17 cellular contexts compared by ENCODE assay signal in the genomic region with DNA sequence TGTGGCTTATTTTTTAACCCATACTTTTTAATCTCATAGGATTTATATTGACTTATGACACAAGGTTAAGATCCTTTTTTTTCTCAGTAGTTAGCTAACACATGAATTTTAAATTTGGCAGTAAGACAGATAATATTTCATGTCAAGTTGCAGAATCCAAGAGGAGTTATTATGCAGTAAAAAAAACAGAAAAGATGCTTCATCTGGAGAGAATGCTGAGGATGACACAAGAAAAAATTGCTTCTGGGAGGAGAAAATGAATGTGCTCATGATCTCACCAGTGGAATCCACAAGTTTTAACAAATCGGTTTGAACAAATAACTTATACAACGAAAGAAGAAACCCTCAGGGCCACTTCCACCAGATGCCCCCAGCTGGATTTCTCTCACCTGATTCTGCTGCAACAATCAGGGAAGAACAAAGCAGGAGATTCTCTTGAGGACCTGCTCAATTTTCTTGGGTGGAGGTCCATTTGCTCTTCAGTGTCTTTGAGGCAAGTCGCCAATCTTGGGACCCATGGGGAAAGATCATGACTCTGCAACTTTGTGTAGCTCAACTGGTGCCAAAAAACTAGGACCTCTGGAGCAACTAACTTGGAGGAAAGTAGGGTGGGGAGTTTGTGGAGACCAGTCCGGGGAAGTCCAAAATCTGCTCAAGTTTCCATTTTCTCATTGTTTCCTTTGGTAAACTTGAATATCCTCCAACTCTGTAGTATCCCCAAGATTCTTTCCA. TPM values are rescaled to one million over a fixed set of nuclear protein-coding genes. Genes with fewer than 3 reads are reported as not detected.
A peak's percentile ranks its signal among the peaks of the same experiment; 100 is the strongest.
DNase-seq lines count a peak whose midpoint lies in the region; ATAC-seq, FAIRE-seq and TF ChIP-seq lines count a peak whose summit lies in the region.
"Had no signal": no experiment of that assay in that cellular context is flagged by ENCODE, and none has a peak within 500 bp of the region (broad histone marks: within the 10 kb centered on the region; RNA-seq: fewer than 3 reads in every experiment).

No MANE protein-coding gene starts in this region.

- intact Hi-C loops in endothelial cell of umbilical vein (cut with micrococcal nuclease) = no loop called here
- intact Hi-C loops in activated CD4-positive, alpha-beta T cell treated with anti-CD3 and anti-CD28 coated beads, Interleukin-2, amount 10 ng/mL, durations not matched to agents 24 days and 14 days (cut with micrococcal nuclease) = no loop called here

- H3K27ac ChIP-seq in endothelial cell of umbilical vein (ENCODE audit: insufficient read depth, low read depth, low read length) (no peak overlapping the region), keratinocyte (ENCODE audit: control insufficient read depth, insufficient read depth, low read length) (peak overlapping the region; percentile 11)
- H3K27ac ChIP-seq: spleen, tibial nerve had no signal

- H3K9ac ChIP-seq in endothelial cell of umbilical vein (replicated peaks; ENCODE audit: extremely low read depth, insufficient read depth, low read length) (no peak overlapping the region), keratinocyte (ENCODE audit: control insufficient read depth, extremely low read depth, insufficient read depth, low read length) (no peak overlapping the region)

- H3K4me3 Mint-ChIP-seq in stimulated activated naive CD8-positive, alpha-beta T cell treated with anti-CD3 and anti-CD28 coated beads, Interleukin-15, Interleukin-2, amounts not matched to agents 100 ng/mL and 50 ng/mL, for 24 hours = no peak overlapping the region
- H3K4me3 Mint-ChIP-seq in activated CD4-positive, alpha-beta T cell treated with anti-CD3 and anti-CD28 coated beads, Interleukin-2, amount 10 ng/mL, durations not matched to agents 24 days and 14 days = no peak overlapping the region
- H3K4me3 Mint-ChIP-seq: WTC11 had no signal

- H3K9me3 Mint-ChIP-seq in stimulated activated naive CD8-positive, alpha-beta T cell treated with anti-CD3 and anti-CD28 coated beads, Interleukin-15, Interleukin-2, amounts not matched to agents 100 ng/mL and 50 ng/mL, for 24 hours = peaks cover 5% of the 10 kb centered on the region
- H3K9me3 Mint-ChIP-seq in activated CD4-positive, alpha-beta T cell treated with anti-CD3 and anti-CD28 coated beads, Interleukin-2, amount 10 ng/mL, durations not matched to agents 24 days and 14 days = peaks cover 14% of the 10 kb centered on the region
- H3K9me3 Mint-ChIP-seq: WTC11 had no signal

- dilution Hi-C loops in endothelial cell of umbilical vein (cut with MboI; ENCODE audit: extremely low pct_ligation_motif_present, low sequenced_read_pairs) (no loop called here), keratinocyte (cut with MboI; ENCODE audit: extremely low pct_ligation_motif_present, low sequenced_read_pairs) (no loop called here)

- POLR2A ChIA-PET in endothelial cell of umbilical vein (lab: Charles Lee) = no interaction called here

- FAIRE-seq in endothelial cell of umbilical vein (lab: Jason Lieb, UNC) (peak; percentile 52), keratinocyte (lab: Jason Lieb, UNC) (peak; percentile 39)
- FAIRE-seq: A204.1, K562 had no signal

- H3K4me3 ChIP-seq in endothelial cell of umbilical vein (replicated peaks in 1 of 3; ENCODE audit: insufficient read depth in 1 of 3, low read depth in 1 of 3, low read length in 3 of 3) (no peak overlapping the region), keratinocyte (ENCODE audit: control insufficient read depth in 2 of 3, extremely low read depth in 1 of 3, insufficient read depth in 2 of 3, low read depth in 1 of 3, low read length in 3 of 3) (no peak overlapping the region)
- H3K4me3 ChIP-seq: K562, spleen, tibial nerve had no signal

- no peak for ATAC-seq in stimulated activated naive CD8-positive, alpha-beta T cell treated with anti-CD3 and anti-CD28 coated beads, Interleukin-15, Interleukin-2, amounts not matched to agents 100 U/mL and 50 U/mL, for 24 hours
- ATAC-seq: activated naive CD4-positive, alpha-beta T cell treated with anti-CD3 and anti-CD28 coated beads, Interleukin-2, amount 50 U/mL, for 72 hours; K562; WTC11 had no signal

- H3K9me1 ChIP-seq in endothelial cell of umbilical vein (replicated peaks; ENCODE audit: control insufficient read depth, extremely low read depth, insufficient read depth, low read length) (no peaks in the 10 kb centered on the region), keratinocyte (ENCODE audit: control insufficient read depth, extremely low read depth, insufficient read depth, low read length) (no peaks in the 10 kb centered on the region)

- H3K27ac Mint-ChIP-seq in stimulated activated naive CD8-positive, alpha-beta T cell treated with anti-CD3 and anti-CD28 coated beads, Interleukin-15, Interleukin-2, amounts not matched to agents 100 ng/mL and 50 ng/mL, for 24 hours = peak overlapping the region; percentile 14
- no peak overlapping the region for H3K27ac Mint-ChIP-seq in activated CD4-positive, alpha-beta T cell treated with anti-CD3 and anti-CD28 coated beads, Interleukin-2, amount 10 ng/mL, durations not matched to agents 24 days and 14 days
- H3K27ac Mint-ChIP-seq: activated naive CD4-positive, alpha-beta T cell treated with anti-CD3 and anti-CD28 coated beads, Interleukin-2, amount 50 U/mL, for 72 hours; WTC11 had no signal

- H3K27me3 Mint-ChIP-seq in stimulated activated naive CD8-positive, alpha-beta T cell treated with anti-CD3 and anti-CD28 coated beads, Interleukin-15, Interleukin-2, amounts not matched to agents 100 ng/mL and 50 ng/mL, for 24 hours = no peaks in the 10 kb centered on the region
- H3K27me3 Mint-ChIP-seq in activated CD4-positive, alpha-beta T cell treated with anti-CD3 and anti-CD28 coated beads, Interleukin-2, amount 10 ng/mL, durations not matched to agents 24 days and 14 days = peaks cover 14% of the 10 kb centered on the region

- TF ChIP-seq CTCF in endothelial cell of umbilical vein (IDR thresholded peaks at IDR 0.05; ENCODE audit: extremely low read depth in 1 of 2, insufficient read depth in 1 of 2, low read depth in 1 of 2, low read length in 2 of 2) (no peak), keratinocyte (optimal IDR thresholded peaks at IDR 0.05 in 1 of 3, IDR thresholded peaks at IDR 0.05 in 1 of 3, conservative IDR thresholded peaks at IDR 0.05 in 1 of 3; ENCODE audit: extremely low read depth in 1 of 3, insufficient read depth in 2 of 3, low read length in 3 of 3) (no peak)

- H3K9me3 ChIP-seq in endothelial cell of umbilical vein (replicated peaks; ENCODE audit: control insufficient read depth, insufficient read depth, low read length) (no peaks in the 10 kb centered on the region), keratinocyte (ENCODE audit: control insufficient read depth, low read depth, low read length) (no peaks in the 10 kb centered on the region)
- H3K9me3 ChIP-seq: spleen, tibial nerve had no signal

- H3K36me3 Mint-ChIP-seq in stimulated activated naive CD8-positive, alpha-beta T cell treated with anti-CD3 and anti-CD28 coated beads, Interleukin-15, Interleukin-2, amounts not matched to agents 100 ng/mL and 50 ng/mL, for 24 hours (ENCODE audit: low read depth) = no peaks in the 10 kb centered on the region
- peaks cover 8% of the 10 kb centered on the region for H3K36me3 Mint-ChIP-seq in activated CD4-positive, alpha-beta T cell treated with anti-CD3 and anti-CD28 coated beads, Interleukin-2, amount 10 ng/mL, durations not matched to agents 24 days and 14 days (ENCODE audit: low read depth)
- H3K36me3 Mint-ChIP-seq: WTC11 had no signal

- TF ChIP-seq POLR2A in endothelial cell of umbilical vein (IDR thresholded peaks at IDR 0.05; ENCODE audit: low read depth, low read length) = no peak

- H3K36me3 ChIP-seq in endothelial cell of umbilical vein (ENCODE audit: control insufficient read depth in 2 of 2, extremely low read depth in 1 of 2, insufficient read depth in 2 of 2, low read length in 2 of 2) (no peaks in the 10 kb centered on the region), keratinocyte (ENCODE audit: control insufficient read depth in 2 of 2, extremely low read depth in 1 of 2, insufficient read depth in 2 of 2, low read length in 2 of 2) (no peaks in the 10 kb centered on the region)
- H3K36me3 ChIP-seq: spleen, tibial nerve had no signal

- H3K4me2 ChIP-seq in endothelial cell of umbilical vein (ENCODE audit: insufficient read depth, low read length) (no peak overlapping the region), keratinocyte (ENCODE audit: control insufficient read depth, extremely low read depth, insufficient read depth, low read depth, low read length) (peak overlapping the region; percentile 23)

- no peaks in the 10 kb centered on the region for H3K79me2 ChIP-seq in endothelial cell of umbilical vein (ENCODE audit: control insufficient read depth, insufficient read depth, low read length)
- H3K79me2 ChIP-seq in keratinocyte (ENCODE audit: control insufficient read depth, insufficient read depth, low read length) = no peaks in the 10 kb centered on the region

- peaks cover 7% of the 10 kb centered on the region for H3K4me1 ChIP-seq in endothelial cell of umbilical vein (ENCODE audit: control insufficient read depth, extremely low read depth, insufficient read depth, low read length)
- H3K4me1 ChIP-seq in keratinocyte (ENCODE audit: control insufficient read depth, extremely low read depth, insufficient read depth, low read length) = peaks cover 8% of the 10 kb centered on the region

- H2AFZ ChIP-seq in endothelial cell of umbilical vein (ENCODE audit: low read depth, low read length) = no peak overlapping the region
- H2AFZ ChIP-seq in keratinocyte (ENCODE audit: control insufficient read depth, low read length) = no peak overlapping the region

- CTCF ChIA-PET in endothelial cell of umbilical vein (lab: Charles Lee) = interaction anchor here (2.1 kb wide), 1 partner anchor 50 kb away, joined by 9 read pairs; no protein-coding TSS in a partner anchor

- H3K4me1 Mint-ChIP-seq in stimulated activated naive CD8-positive, alpha-beta T cell treated with anti-CD3 and anti-CD28 coated beads, Interleukin-15, Interleukin-2, amounts not matched to agents 100 ng/mL and 50 ng/mL, for 24 hours (ENCODE audit: low read depth) = peaks cover 23% of the 10 kb centered on the region
- H3K4me1 Mint-ChIP-seq in activated CD4-positive, alpha-beta T cell treated with anti-CD3 and anti-CD28 coated beads, Interleukin-2, amount 10 ng/mL, durations not matched to agents 24 days and 14 days = peaks cover 14% of the 10 kb centered on the region

- no peak for DNase-seq in stimulated activated naive CD8-positive, alpha-beta T cell treated with anti-CD3 and anti-CD28 coated beads, Interleukin-15, Interleukin-2, amounts not matched to agents 100 U/mL and 50 U/mL, for 24 hours
- no peak for DNase-seq in endothelial cell of umbilical vein (ENCODE audit: low read depth, low spot score)
- no peak for DNase-seq in keratinocyte (ENCODE audit: low read depth, low spot score)
- no peak for DNase-seq in activated CD4-positive, alpha-beta T cell treated with anti-CD3 and anti-CD28 coated beads, Interleukin-2, amount 10 ng/mL, durations not matched to agents 24 days and 14 days
- no peak for DNase-seq in SK-N-DZ (ENCODE audit: low spot score)
- DNase-seq in SIG-M5 (lab: John Stamatoyannopoulos, UW) = no peak
- DNase-seq in DMS153 (lab: John Stamatoyannopoulos, UW) = no peak
- DNase-seq: activated CD8-positive, alpha-beta memory T cell treated with anti-CD3 and anti-CD28 coated beads, Interleukin-2, amount 50 U/mL, for 48 hours; cortex of kidney; spleen had no signal

- no peaks in the 10 kb centered on the region for H4K20me1 ChIP-seq in endothelial cell of umbilical vein (replicated peaks; ENCODE audit: control insufficient read depth, extremely low read depth, insufficient read depth, low read length)
- no peaks in the 10 kb centered on the region for H4K20me1 ChIP-seq in keratinocyte (ENCODE audit: control insufficient read depth, extremely low read depth, insufficient read depth, low read length)

- H3K27me3 ChIP-seq in endothelial cell of umbilical vein (ENCODE audit: control insufficient read depth in 2 of 2, insufficient read depth in 2 of 2, low read length in 2 of 2) = no peaks in the 10 kb centered on the region
- no peaks in the 10 kb centered on the region for H3K27me3 ChIP-seq in keratinocyte (ENCODE audit: control insufficient read depth, extremely low read depth, insufficient read depth, low read length)
- H3K27me3 ChIP-seq: spleen, tibial nerve had no signal

- BruUV-seq in endothelial cell of umbilical vein (replicated peaks; lab: Mats Ljungman, UMichigan) = no TSS peak

RNA-seq across cellular contexts. Expression of gene TNFSF15, which starts 50.5 kb away (rescaled TPM):
- 13.6 and 14.3 TPM in 2 replicates for total RNA-seq in endothelial cell of umbilical vein
- 7.3 and 8.4 TPM in 2 replicates for polyA plus RNA-seq in endothelial cell of umbilical vein
- polyA plus RNA-seq in endothelial cell of umbilical vein (2011; cell fraction: cytosol; rRNA removed) = 6.1 and 7.4 TPM in 2 replicates
- 19.5 and 23.9 TPM in 2 replicates for polyA plus RNA-seq in endothelial cell of umbilical vein (2011; cell fraction: nucleus; rRNA removed)
- polyA plus RNA-seq in endothelial cell of umbilical vein (2012) = 25.3 and 36.9 TPM in 2 replicates
- 16.4 and 19.0 TPM in 2 replicates for polyA minus RNA-seq in endothelial cell of umbilical vein
- polyA minus RNA-seq in endothelial cell of umbilical vein (2011; cell fraction: cytosol; rRNA and poly(A)+ RNA removed) = not detected
- polyA minus RNA-seq in endothelial cell of umbilical vein (2011; cell fraction: nucleus; rRNA and poly(A)+ RNA removed) = 20.4 and 25.1 TPM in 2 replicates
- 0.84 to 1.1 TPM (median 0.89 TPM) in 3 replicates for polyA plus RNA-seq in keratinocyte
- polyA plus RNA-seq in keratinocyte (2011; ENCODE audit: low read depth) = 0.25 TPM
- 0.52 and 0.80 TPM in 2 replicates for polyA plus RNA-seq in keratinocyte (2011; cell fraction: cytosol; rRNA removed)
- polyA plus RNA-seq in keratinocyte (2011; cell fraction: nucleus; rRNA removed) = 2.0 and 2.1 TPM in 2 replicates
- 0.39 and 0.40 TPM in 2 replicates for polyA plus RNA-seq in keratinocyte (2012; ENCODE audit: low replicate concordance)
- 0.43 to 1.1 TPM (median 1.1 TPM) in 3 replicates for polyA minus RNA-seq in keratinocyte
- polyA minus RNA-seq in keratinocyte (2011; cell fraction: cytosol; rRNA and poly(A)+ RNA removed) = 0.77 TPM
- 1.7 and 4.2 TPM in 2 replicates for polyA minus RNA-seq in keratinocyte (2011; cell fraction: nucleus; rRNA and poly(A)+ RNA removed)
- total RNA-seq in activated CD4-positive, alpha-beta T cell treated with anti-CD3 and anti-CD28 coated beads, Interleukin-2, amount 10 ng/mL, durations not matched to agents 24 days and 14 days = 1.4 and 1.5 TPM in 2 replicates
- polyA plus RNA-seq in SK-N-DZ (2014; cell fraction: cytosol; rRNA removed) = not detected in 2 replicates
- polyA plus RNA-seq in SK-N-DZ (2014; cell fraction: nucleus; rRNA removed) = not detected in 2 replicates
- total RNA-seq: K562 had no signal
- polyA plus RNA-seq: K562, neural cell had no signal
